ENCODE assay signal across 7 cellular contexts in genomic region chr17:40075216-40076100, GRCh38. TPM values are rescaled to one million over a fixed set of nuclear protein-coding genes. Genes with fewer than 3 reads are reported as not detected.
DNase-seq lines count a peak whose midpoint lies in the region; ATAC-seq, FAIRE-seq and TF ChIP-seq lines count a peak whose summit lies in the region.

No MANE protein-coding gene starts in this region.

- no peaks in the 10 kb centered on the region for H3K9me3 ChIP-seq in liver (ENCODE audit: control insufficient read depth in 4 of 4, low read length in 3 of 4)

- no peaks in the 10 kb centered on the region for H3K36me3 ChIP-seq in liver (ENCODE audit: control insufficient read depth in 4 of 4, insufficient read depth in 3 of 4, low read depth in 1 of 4, low read length in 3 of 4)

- no peaks in the 10 kb centered on the region for H3K27me3 ChIP-seq in liver (ENCODE audit: control insufficient read depth in 4 of 4, insufficient read depth in 4 of 4, low read length in 3 of 4)

- H3K9ac ChIP-seq in liver (ENCODE audit: low read depth in 1 of 2, low read length in 2 of 2) = no peak overlapping the region

- WGBS in liver = 13% methylated on average over 15 of the region's 15 CpGs

- TF ChIP-seq RAD21 in liver (IDR thresholded peaks at IDR 0.05) = peak; percentile 74 to 87

- no peak for TF ChIP-seq POLR2A in GM12891 (IDR thresholded peaks at IDR 0.05; ENCODE audit: low read depth, low read length)

- H3K4me3 ChIP-seq in choroid plexus epithelial cell (ENCODE audit: low read depth, low read length) = no peak overlapping the region
- no peak overlapping the region for H3K4me3 ChIP-seq in liver (ENCODE audit: low read depth in 1 of 3, low read length in 3 of 3)

- no peak for ATAC-seq in GM18861 (IDR thresholded peaks at IDR 0.05; ENCODE audit: unreplicated experiment)

- peaks cover 31 to 57% (median 41%) of the 10 kb centered on the region in 4 donors for H3K4me1 ChIP-seq in liver (ENCODE audit: control insufficient read depth in 4 of 4, insufficient read depth in 4 of 4, low read length in 3 of 4)

- no peak for DNase-seq in GM12891 (ENCODE audit: insufficient read length, low spot score)
- DNase-seq in NCI-H2081 treated with DMSO at 0.1 percent for 48 hours (lab: John Stamatoyannopoulos, UW) = peak; percentile 32
- DNase-seq in activated CD4-positive, alpha-beta T cell treated with anti-CD3 and anti-CD28 coated beads for 1 hour = peak; percentile 51
- peak; percentile 67 for DNase-seq in choroid plexus epithelial cell (ENCODE audit: low read depth)
- DNase-seq in stimulated activated CD4-positive, alpha-beta T cell treated with anti-CD3 and anti-CD28 coated beads, Interleukin-4, amount 100 ng/mL, for 4 hours = peak; percentile 56 to 63

- peak overlapping the region; percentile 39 to 59 for H3K27ac ChIP-seq in liver (ENCODE audit: low read depth in 1 of 2, low read length in 2 of 2)

- TF ChIP-seq CTCF in choroid plexus epithelial cell (conservative IDR thresholded peaks at IDR 0.05; ENCODE audit: low read depth, low read length) = peak; percentile 90
- TF ChIP-seq CTCF in liver (IDR thresholded peaks at IDR 0.05; ENCODE audit: low read depth, low read length, missing input control) = peak; percentile 92

- peak; percentile 93 for FAIRE-seq in GM12891 (lab: Jason Lieb, UNC)

TF ChIP-seq in GM12891, 5 proteins besides CTCF, POLR2A, EP300 and RAD21:
- no peak for TF ChIP-seq PAX5 (IDR thresholded peaks at IDR 0.05; ENCODE audit: insufficient read depth, low read length, severe bottlenecking)
- no peak for TF ChIP-seq TAF1 (IDR thresholded peaks at IDR 0.05; ENCODE audit: low read depth, low read length)
- TF ChIP-seq POLR2AphosphoS5 (IDR thresholded peaks at IDR 0.05; ENCODE audit: low read depth, low read length) = no peak
- no peak for TF ChIP-seq POU2F2 (IDR thresholded peaks at IDR 0.05; ENCODE audit: low read depth, low read length)
- TF ChIP-seq SPI1 (IDR thresholded peaks at IDR 0.05; ENCODE audit: low read depth, low read length) = no peak

TF ChIP-seq in liver, 16 proteins besides CTCF, POLR2A, EP300 and RAD21:
- TF ChIP-seq YY1 (IDR thresholded peaks at IDR 0.05) = no peak
- no peak for TF ChIP-seq GABPA (IDR thresholded peaks at IDR 0.05 in 1 of 2, conservative IDR thresholded peaks at IDR 0.05 in 1 of 2)
- TF ChIP-seq REST (IDR thresholded peaks at IDR 0.05) = no peak
- no peak for TF ChIP-seq MAX (IDR thresholded peaks at IDR 0.05)
- TF ChIP-seq ATF3 (IDR thresholded peaks at IDR 0.05) = no peak
- no peak for TF ChIP-seq FOXA1 (IDR thresholded peaks at IDR 0.05)
- peak; percentile 46 for TF ChIP-seq SP1 (IDR thresholded peaks at IDR 0.05)
- peak; percentile 57 to 85 for TF ChIP-seq RXRA (IDR thresholded peaks at IDR 0.05)
- TF ChIP-seq NR2F2 (IDR thresholded peaks at IDR 0.05) = peak; percentile 86
- no peak for TF ChIP-seq ZBTB33 (IDR thresholded peaks at IDR 0.05)
- TF ChIP-seq FOXA2 (IDR thresholded peaks at IDR 0.05) = no peak
- TF ChIP-seq TAF1 (conservative IDR thresholded peaks at IDR 0.05) = no peak
- TF ChIP-seq JUND (IDR thresholded peaks at IDR 0.05) = no peak
- TF ChIP-seq HNF4G (IDR thresholded peaks at IDR 0.05) = no peak
- TF ChIP-seq EGR1 (IDR thresholded peaks at IDR 0.05; ENCODE audit: low read depth in 2 of 2) = no peak
- TF ChIP-seq HNF4A (conservative IDR thresholded peaks at IDR 0.05) = peak in 1 of 2 donors; percentile 66

RNA-seq across cellular contexts. Expression of gene THRA, which starts 12.7 kb away (rescaled TPM):
- polyA plus RNA-seq in GM12891 (2012; ENCODE audit: low read depth, missing spikeins) = 1.9 TPM
- total RNA-seq in liver = 10 to 100 TPM in 1 of 2 donors, 1 to 10 TPM in 1; 8.5 to 10.3 TPM
- polyA plus RNA-seq in liver = 1 to 10 TPM; 3.2 to 6.3 TPM

RNA-seq across cellular contexts. Expression of gene MED24, which starts 21.2 kb away (rescaled TPM):
- polyA plus RNA-seq in GM12891 (2012; ENCODE audit: low read depth, missing spikeins) = 41.6 TPM
- 10 to 100 TPM; 31.0 to 37.1 TPM for total RNA-seq in liver
- polyA plus RNA-seq in liver = 10 to 100 TPM; 19.2 to 27.2 TPM

RNA-seq across cellular contexts. Expression of gene NR1D1, which starts 24.9 kb away (rescaled TPM):
- 1.6 TPM for polyA plus RNA-seq in GM12891 (2012; ENCODE audit: low read depth, missing spikeins)
- total RNA-seq in liver = 1 to 10 TPM in 1 of 2 donors, under 1 TPM in 1; 0.84 to 2.3 TPM
- polyA plus RNA-seq in liver = 10 to 100 TPM in 1 of 2 donors, 1 to 10 TPM in 1; 8.8 to 13.7 TPM

RNA-seq across cellular contexts. Expression of gene MSL1, which starts 46.3 kb away (rescaled TPM):
- 42.1 TPM for polyA plus RNA-seq in GM12891 (2012; ENCODE audit: low read depth, missing spikeins)
- 10 to 100 TPM; 24.0 to 43.7 TPM for total RNA-seq in liver
- 10 to 100 TPM in 1 of 2 donors, 1 to 10 TPM in 1; 7.9 to 23.1 TPM for polyA plus RNA-seq in liver
